ENCODE assay signal across 19 cellular contexts in the genomic region with DNA sequence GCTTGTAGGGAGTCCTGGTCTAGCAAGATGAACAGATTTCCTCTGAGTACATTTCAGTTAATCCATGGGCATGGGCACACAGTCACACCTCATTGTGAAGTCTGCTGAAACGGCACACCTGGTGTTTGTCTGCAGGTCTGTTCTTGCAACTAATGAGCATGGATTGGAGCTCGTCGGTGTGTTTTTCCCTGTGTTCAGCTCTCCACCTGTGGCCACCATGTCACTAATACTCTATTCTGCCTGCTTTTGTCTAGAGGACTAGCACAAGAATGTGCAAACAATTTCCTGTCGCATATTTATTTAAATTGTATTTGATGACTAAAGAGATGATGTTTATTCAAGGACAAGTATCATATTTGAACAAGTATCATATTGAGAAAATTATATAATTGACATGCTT. TPM values are rescaled to one million over a fixed set of nuclear protein-coding genes. Genes with fewer than 3 reads are reported as not detected.
DNase-seq lines count a peak whose midpoint lies in the region; ATAC-seq and TF ChIP-seq lines count a peak whose summit lies in the region.
"Had no signal": no experiment of that assay in that cellular context is flagged by ENCODE, and none has a peak within 500 bp of the region (broad histone marks: within the 10 kb centered on the region; RNA-seq: fewer than 3 reads in every experiment).

No MANE protein-coding gene starts in this region.

- peak overlapping the region; percentile 13 to 55 for H3K27ac ChIP-seq in left lung
- H3K27ac ChIP-seq: SK-N-MC, uterus had no signal

- H3K36me3 ChIP-seq in left lung: no peaks in the 10 kb centered on the region
- H3K36me3 ChIP-seq: uterus had no signal

- peak; percentile 96 for DNase-seq in DMS53 (lab: John Stamatoyannopoulos, UW)
- DNase-seq in NCI-H2029 (lab: John Stamatoyannopoulos, UW): peak; percentile 62
- peak; percentile 78 for DNase-seq in NCI-H774 (lab: John Stamatoyannopoulos, UW)
- no peak for DNase-seq in left lung
- DNase-seq in HPDE6-E6E7 (ENCODE audit: extremely low spot score): no peak
- no peak for DNase-seq in cardiac septum (ENCODE audit: low spot score)
- DNase-seq: activated CD4-positive, alpha-beta T cell treated with anti-CD3 and anti-CD28 coated beads, Interleukin-2, amount 10 ng/mL, durations not matched to agents 24 days and 14 days; activated naive CD4-positive, alpha-beta T cell; aorta; CD8-positive, alpha-beta T cell; foreskin melanocyte; NCI-H446; OCI-M1; right cardiac atrium; uterus had no signal

- peak; percentile 62 for ATAC-seq in left lung
- ATAC-seq in HG02981 (IDR thresholded peaks at IDR 0.05; ENCODE audit: unreplicated experiment): no peak
- ATAC-seq in GM19452 (IDR thresholded peaks at IDR 0.05; ENCODE audit: unreplicated experiment): no peak
- ATAC-seq: CD8-positive, alpha-beta T cell; left lobe of liver; right cardiac atrium had no signal

- H3K4me1 ChIP-seq in left lung: no peaks in the 10 kb centered on the region
- H3K4me1 ChIP-seq: uterus had no signal

- H3K9me3 ChIP-seq in left lung: peaks cover 0 to 7% of the 10 kb centered on the region in 2 donors
- H3K9me3 ChIP-seq: uterus had no signal

- no peak overlapping the region for H3K4me3 ChIP-seq in left lung
- H3K4me3 ChIP-seq: SK-N-MC, uterus had no signal

- intact Hi-C loops in left lung (cut with DNase I) (no loop called here), cardiac septum (cut with DNase I) (no loop called here)

- TF ChIP-seq CTCF in left lung (IDR thresholded peaks at IDR 0.05): no peak

- H3K27me3 ChIP-seq in left lung: no peaks in the 10 kb centered on the region
- H3K27me3 ChIP-seq: uterus had no signal

RNA-seq across cellular contexts. Expression of gene PPP4R1, which starts 24.5 kb away (rescaled TPM):
- total RNA-seq in left lung (100 to 1,000 TPM; 156 to 163 TPM), cardiac septum (83.1 TPM)

Comparison
In these comparisons a context has a peak if more than half of its experiments do, and no peak if none do; other contexts are left out.
1. DNase-seq: peak in DMS53 (single experiment), NCI-H2029 (single experiment) and NCI-H774 (single experiment); none in left lung (0 of 2), HPDE6-E6E7 (single experiment) and cardiac septum (single experiment).